In genomic region chr6:27871919-27872633, GRCh38 we compare ENCODE assay signal across 1 cellular context.
TF ChIP-seq lines count a peak whose summit lies in the region.

No MANE protein-coding gene starts in this region.

TF ChIP-seq in GM12878, 131 proteins besides CTCF, POLR2A, EP300 and RAD21 (continued from another document):
- TF ChIP-seq ATF2 (IDR thresholded peaks at IDR 0.05; ENCODE audit: low read length) (no peak), ASH2L (IDR thresholded peaks at IDR 0.05; ENCODE audit: borderline replicate concordance, low read depth) (no peak)
- TF ChIP-seq, protein P1, sequence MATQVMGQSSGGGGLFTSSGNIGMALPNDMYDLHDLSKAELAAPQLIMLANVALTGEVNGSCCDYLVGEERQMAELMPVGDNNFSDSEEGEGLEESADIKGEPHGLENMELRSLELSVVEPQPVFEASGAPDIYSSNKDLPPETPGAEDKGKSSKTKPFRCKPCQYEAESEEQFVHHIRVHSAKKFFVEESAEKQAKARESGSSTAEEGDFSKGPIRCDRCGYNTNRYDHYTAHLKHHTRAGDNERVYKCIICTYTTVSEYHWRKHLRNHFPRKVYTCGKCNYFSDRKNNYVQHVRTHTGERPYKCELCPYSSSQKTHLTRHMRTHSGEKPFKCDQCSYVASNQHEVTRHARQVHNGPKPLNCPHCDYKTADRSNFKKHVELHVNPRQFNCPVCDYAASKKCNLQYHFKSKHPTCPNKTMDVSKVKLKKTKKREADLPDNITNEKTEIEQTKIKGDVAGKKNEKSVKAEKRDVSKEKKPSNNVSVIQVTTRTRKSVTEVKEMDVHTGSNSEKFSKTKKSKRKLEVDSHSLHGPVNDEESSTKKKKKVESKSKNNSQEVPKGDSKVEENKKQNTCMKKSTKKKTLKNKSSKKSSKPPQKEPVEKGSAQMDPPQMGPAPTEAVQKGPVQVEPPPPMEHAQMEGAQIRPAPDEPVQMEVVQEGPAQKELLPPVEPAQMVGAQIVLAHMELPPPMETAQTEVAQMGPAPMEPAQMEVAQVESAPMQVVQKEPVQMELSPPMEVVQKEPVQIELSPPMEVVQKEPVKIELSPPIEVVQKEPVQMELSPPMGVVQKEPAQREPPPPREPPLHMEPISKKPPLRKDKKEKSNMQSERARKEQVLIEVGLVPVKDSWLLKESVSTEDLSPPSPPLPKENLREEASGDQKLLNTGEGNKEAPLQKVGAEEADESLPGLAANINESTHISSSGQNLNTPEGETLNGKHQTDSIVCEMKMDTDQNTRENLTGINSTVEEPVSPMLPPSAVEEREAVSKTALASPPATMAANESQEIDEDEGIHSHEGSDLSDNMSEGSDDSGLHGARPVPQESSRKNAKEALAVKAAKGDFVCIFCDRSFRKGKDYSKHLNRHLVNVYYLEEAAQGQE (IDR thresholded peaks at IDR 0.05; ENCODE audit: low read depth, low read length): no peak
